In the genomic region with DNA sequence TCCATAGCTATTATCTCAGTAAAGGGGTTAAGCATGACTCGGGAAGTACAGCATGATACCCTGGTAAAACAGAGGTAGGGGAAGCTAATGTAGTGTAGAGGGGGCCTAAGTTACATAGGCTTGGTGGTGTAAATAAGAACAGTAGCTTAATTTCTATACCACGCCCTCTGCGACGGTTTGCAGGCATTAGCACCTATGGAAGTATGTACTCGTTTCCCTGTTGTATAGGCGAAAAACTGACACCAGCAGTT, we compare ENCODE assay signal across 8 cellular contexts. TPM values are rescaled to one million over a fixed set of nuclear protein-coding genes. Genes with fewer than 3 reads are reported as not detected.
A peak's percentile ranks its signal among the peaks of the same experiment; 100 is the strongest.
DNase-seq lines count a peak whose midpoint lies in the region; TF ChIP-seq lines count a peak whose summit lies in the region.

No MANE protein-coding gene starts in this region.

- H3K9me3 ChIP-seq in duodenal mucosa (ENCODE audit: control insufficient read depth in 1 of 2, low read length in 2 of 2) (no peaks in the 10 kb centered on the region), neuronal stem cell (replicated peaks in 1 of 2; ENCODE audit: control insufficient read depth in 2 of 2, insufficient read depth in 1 of 2, low read depth in 1 of 2, low read length in 2 of 2) (no peaks in the 10 kb centered on the region)

- H3K4me3 ChIP-seq in GM08714 (ENCODE audit: low read length) (peak overlapping the region; percentile 81), LNCaP clone FGC (ENCODE audit: low read depth, low read length) (peak overlapping the region; percentile 75), duodenal mucosa (ENCODE audit: low read depth in 1 of 2, low read length in 2 of 2) (peak overlapping the region; percentile 75 to 95), neuronal stem cell (ENCODE audit: low read length in 2 of 2) (peak overlapping the region; percentile 67 to 78)

- no peak overlapping the region for H2BK12ac ChIP-seq in neuronal stem cell (ENCODE audit: low read length)

- peaks cover 3% of the 10 kb centered on the region for H3K79me1 ChIP-seq in neuronal stem cell (ENCODE audit: low read depth, low read length)

- H3K4ac ChIP-seq in neuronal stem cell (ENCODE audit: low read length): no peak overlapping the region

- no peak overlapping the region for H4K91ac ChIP-seq in neuronal stem cell (ENCODE audit: low read depth, low read length, poor library complexity)

- H3K4me2 ChIP-seq in neuronal stem cell (ENCODE audit: insufficient read depth, low read length, poor library complexity, severe bottlenecking): peak overlapping the region; percentile 94

- no peak overlapping the region for H3K18ac ChIP-seq in neuronal stem cell (ENCODE audit: low read length)

- H3K27me3 ChIP-seq in duodenal mucosa (ENCODE audit: control insufficient read depth in 1 of 2, insufficient read depth in 2 of 2, low read length in 2 of 2): no peaks in the 10 kb centered on the region
- H3K27me3 ChIP-seq in neuronal stem cell (ENCODE audit: control insufficient read depth in 3 of 3, insufficient read depth in 3 of 3, low read depth in 1 of 3, low read length in 3 of 3): peaks cover 0 to 11% (median 0%) of the 10 kb centered on the region in 3 experiments

- H4K8ac ChIP-seq in neuronal stem cell (ENCODE audit: low read depth, low read length): no peak overlapping the region

- peaks cover 14 to 16% of the 10 kb centered on the region in 2 donors for H3K4me1 ChIP-seq in duodenal mucosa (ENCODE audit: control insufficient read depth in 1 of 2, insufficient read depth in 2 of 2, low read length in 2 of 2)
- peaks cover 5 to 12% of the 10 kb centered on the region in 2 donors for H3K4me1 ChIP-seq in neuronal stem cell (ENCODE audit: control insufficient read depth in 2 of 2, insufficient read depth in 1 of 2, low read depth in 1 of 2, low read length in 2 of 2)

- no peak overlapping the region for H2BK15ac ChIP-seq in neuronal stem cell (ENCODE audit: low read length)

- H3K36me3 ChIP-seq in duodenal mucosa (ENCODE audit: control insufficient read depth in 1 of 2, insufficient read depth in 2 of 2, low read length in 2 of 2): peaks cover 8 to 31% of the 10 kb centered on the region in 2 donors
- peaks cover 22 to 38% of the 10 kb centered on the region in 2 donors for H3K36me3 ChIP-seq in neuronal stem cell (replicated peaks in 1 of 2; ENCODE audit: control insufficient read depth in 2 of 2, insufficient read depth in 2 of 2, low read length in 2 of 2)

- H2AK5ac ChIP-seq in neuronal stem cell (ENCODE audit: low read depth, low read length): no peak overlapping the region

- H2BK5ac ChIP-seq in neuronal stem cell (ENCODE audit: low read length): no peak overlapping the region

- no peak overlapping the region for H3K23ac ChIP-seq in neuronal stem cell (ENCODE audit: low read depth, low read length, poor library complexity)

- H3K9ac ChIP-seq in duodenal mucosa (ENCODE audit: low read depth in 1 of 2, low read length in 2 of 2) (peak overlapping the region; percentile 78 to 98), neuronal stem cell (ENCODE audit: low read depth, low read length, poor library complexity) (peak overlapping the region; percentile 79)

- no peak for DNase-seq in LNCaP clone FGC (ENCODE audit: low read depth)
- no peak for DNase-seq in neuronal stem cell (ENCODE audit: low spot score)
- DNase-seq in mucosa of gallbladder (ENCODE audit: low spot score): no peak
- DNase-seq in NCI-H1930 (lab: John Stamatoyannopoulos, UW): no peak
- no peak for DNase-seq in DMS53 (lab: John Stamatoyannopoulos, UW)
- DNase-seq in cerebellum (ENCODE audit: low spot score): no peak

- TF ChIP-seq CTCF in LNCaP clone FGC (IDR thresholded peaks at IDR 0.05; ENCODE audit: control insufficient read depth, extremely low read depth, insufficient read depth): no peak

- H3K27ac ChIP-seq in duodenal mucosa (ENCODE audit: low read depth, low read length) (peak overlapping the region; percentile 40), neuronal stem cell (replicated peaks; ENCODE audit: low read length) (no peak overlapping the region)

- no CpG with 5 or more reads among the region's 6 CpGs for WGBS in neuronal stem cell (ENCODE audit: extremely low coverage in 2 of 2, insufficient read length in 2 of 2, insufficient replicate concordance in 1 of 2), 2 donors

- peak overlapping the region; percentile 93 for H2AFZ ChIP-seq in neuronal stem cell (ENCODE audit: low read length)

- no peak overlapping the region for H3K14ac ChIP-seq in neuronal stem cell (ENCODE audit: low read length)

- no peak overlapping the region for H2BK120ac ChIP-seq in neuronal stem cell (ENCODE audit: low read depth, low read length)

RNA-seq across cellular contexts. Expression of a gene that starts 0.5 kb away (rescaled TPM):
- 46.7 TPM for polyA plus RNA-seq in neuronal stem cell (2013, experiment 1 of 2)
- 47.1 TPM for polyA plus RNA-seq in neuronal stem cell (2013, experiment 2 of 2)
- total RNA-seq in mucosa of gallbladder: 99.0 TPM
- 28.3 TPM for total RNA-seq in cerebellum

RNA-seq across cellular contexts. Expression of a gene that starts 10.2 kb away (rescaled TPM):
- 17.6 TPM for polyA plus RNA-seq in neuronal stem cell (2013, experiment 1 of 2)
- polyA plus RNA-seq in neuronal stem cell (2013, experiment 2 of 2): 17.2 TPM
- total RNA-seq in mucosa of gallbladder (12.6 TPM), cerebellum (10.1 TPM)

RNA-seq across cellular contexts. Expression of a gene that starts 11.6 kb away (rescaled TPM):
- polyA plus RNA-seq in neuronal stem cell (2013, experiment 1 of 2): not detected
- not detected for polyA plus RNA-seq in neuronal stem cell (2013, experiment 2 of 2)
- 0.60 TPM for total RNA-seq in mucosa of gallbladder
- not detected for total RNA-seq in cerebellum

RNA-seq across cellular contexts. Expression of a gene that starts 18.7 kb away (rescaled TPM):
- polyA plus RNA-seq in neuronal stem cell (2013, experiment 1 of 2): 13.1 TPM
- polyA plus RNA-seq in neuronal stem cell (2013, experiment 2 of 2): 12.7 TPM
- total RNA-seq in mucosa of gallbladder: 2.5 TPM
- 6.3 TPM for total RNA-seq in cerebellum

RNA-seq across cellular contexts. Expression of a gene that starts 28.1 kb away (rescaled TPM):
- polyA plus RNA-seq in neuronal stem cell (2013, experiment 1 of 2): 1.8 TPM
- polyA plus RNA-seq in neuronal stem cell (2013, experiment 2 of 2): 1.7 TPM
- 0.43 TPM for total RNA-seq in mucosa of gallbladder
- total RNA-seq in cerebellum: 1.3 TPM
